8 cellular contexts compared by ENCODE assay signal in genomic region chr2:201642579-201643215, GRCh38. TPM values are rescaled to one million over a fixed set of nuclear protein-coding genes. Genes with fewer than 3 reads are reported as not detected.
DNase-seq lines count a peak whose midpoint lies in the region; ATAC-seq and TF ChIP-seq lines count a peak whose summit lies in the region.

No MANE protein-coding gene starts in this region.

- H3K4me2 ChIP-seq in fibroblast of lung (ENCODE audit: extremely low read depth, insufficient read depth, low read length): peak overlapping the region; percentile 95

- intact Hi-C loops in Calu3 (cut with micrococcal nuclease; ENCODE audit: unreplicated experiment): loop anchor here (10.0 kb wide), 1 partner anchor 408 kb away; no protein-coding TSS in a partner anchor
- intact Hi-C loops in activated T-helper 1 cell treated with anti-CD3 and anti-CD28 coated beads, Interleukin-12 subunit alpha, Interleukin-12 subunit beta, Interleukin-2, Interleukin-4 antibody, amounts not matched to agents 30 ng/mL and 10 ng/mL and 1 ng/mL, durations not matched to agents 14 hours and 24 hours and 36 hours (cut with micrococcal nuclease): loop anchor here (1.0 to 10.0 kb wide), 9 partner anchors 139 to 1338 kb away; partner anchors contain the start of genes CASP8, CFLAR, FZD7 and SPATS2L

- H3K27me3 Mint-ChIP-seq in Calu3 (ENCODE audit: unreplicated experiment): no peaks in the 10 kb centered on the region
- H3K27me3 Mint-ChIP-seq in activated T-helper 1 cell treated with anti-CD3 and anti-CD28 coated beads, Interleukin-12 subunit alpha, Interleukin-12 subunit beta, Interleukin-2, Interleukin-4 antibody, amounts not matched to agents 30 ng/mL and 10 ng/mL and 1 ng/mL, durations not matched to agents 14 hours and 24 hours and 36 hours (ENCODE audit: insufficient read depth): peaks cover 3% of the 10 kb centered on the region
- H3K27me3 Mint-ChIP-seq in naive thymus-derived CD8-positive, alpha-beta T cell: no peaks in the 10 kb centered on the region
- peaks cover 0 to 9% of the 10 kb centered on the region in 2 donors for H3K27me3 Mint-ChIP-seq in stimulated activated naive B cell treated with anti-CD40 and anti-IgM and Interleukin-4, amounts not matched to agents 10 μg/mL and 1 μg/mL and 100 μg/mL, for 72 hours

- H2AFZ ChIP-seq in fibroblast of lung (ENCODE audit: low read length): peak overlapping the region; percentile 91

- peak overlapping the region; percentile 97 for H3K27ac ChIP-seq in fibroblast of lung (ENCODE audit: insufficient read depth, low read length)

- H3K36me3 ChIP-seq in fibroblast of lung (ENCODE audit: control insufficient read depth, insufficient read depth, low read length): peaks cover 4% of the 10 kb centered on the region

- peak; percentile 92 for DNase-seq in Calu3
- peak in 65 of 76 experiments; percentile 7 to 79 (median 53) for DNase-seq in HUDEP-2 (lab: John Stamatoyannopoulos, UW; ENCODE audit: unreplicated experiment in 76 of 76)
- peak; percentile 84 for DNase-seq in activated T-helper 1 cell treated with anti-CD3 and anti-CD28 coated beads, Interleukin-12 subunit alpha, Interleukin-12 subunit beta, Interleukin-2, Interleukin-4 antibody, amounts not matched to agents 30 ng/mL and 10 ng/mL and 1 ng/mL, durations not matched to agents 14 hours and 24 hours and 36 hours (ENCODE audit: low spot score)
- DNase-seq in fibroblast of lung (ENCODE audit: low read depth in 2 of 2): peak; percentile 76 to 83
- peak in 9 of 10 donors; percentile 72 to 92 (median 87) for DNase-seq in naive thymus-derived CD8-positive, alpha-beta T cell
- peak; percentile 79 for DNase-seq in stimulated activated naive B cell treated with anti-CD40 and anti-IgM and Interleukin-4, amounts not matched to agents 10 μg/mL and 1 μg/mL and 100 μg/mL, for 72 hours

- peaks cover 13% of the 10 kb centered on the region for H3K79me2 ChIP-seq in fibroblast of lung (ENCODE audit: control insufficient read depth, insufficient read depth, low read length)

- peak overlapping the region; percentile 96 for H3K27ac Mint-ChIP-seq in Calu3 (ENCODE audit: unreplicated experiment)
- peak overlapping the region; percentile 92 for H3K27ac Mint-ChIP-seq in activated T-helper 1 cell treated with anti-CD3 and anti-CD28 coated beads, Interleukin-12 subunit alpha, Interleukin-12 subunit beta, Interleukin-2, Interleukin-4 antibody, amounts not matched to agents 30 ng/mL and 10 ng/mL and 1 ng/mL, durations not matched to agents 14 hours and 24 hours and 36 hours
- H3K27ac Mint-ChIP-seq in naive thymus-derived CD8-positive, alpha-beta T cell: peak overlapping the region; percentile 93 to 100 (median 98)
- H3K27ac Mint-ChIP-seq in stimulated activated naive B cell treated with anti-CD40 and anti-IgM and Interleukin-4, amounts not matched to agents 10 μg/mL and 1 μg/mL and 100 μg/mL, for 72 hours: peak overlapping the region; percentile 95

- peak; percentile 82 for ATAC-seq in GM21390 (IDR thresholded peaks at IDR 0.05; ENCODE audit: unreplicated experiment)
- peak; percentile 87 to 89 for ATAC-seq in naive thymus-derived CD8-positive, alpha-beta T cell
- ATAC-seq in stimulated activated naive B cell treated with anti-CD40 and anti-IgM and Interleukin-4, amounts not matched to agents 10 μg/mL and 1 μg/mL and 100 μg/mL, for 72 hours (replicated peaks): peak; percentile 93 to 94

- TF ChIP-seq CTCF in Calu3 (IDR thresholded peaks at IDR 0.05; ENCODE audit: unreplicated experiment): no peak
- TF ChIP-seq CTCF in fibroblast of lung (conservative IDR thresholded peaks at IDR 0.05 in 1 of 2, IDR thresholded peaks at IDR 0.05 in 1 of 2; ENCODE audit: low read depth in 1 of 2, low read length in 2 of 2): no peak

- H3K27me3 ChIP-seq in fibroblast of lung (ENCODE audit: control insufficient read depth, insufficient read depth, low read length): no peaks in the 10 kb centered on the region

- peak overlapping the region; percentile 69 to 89 (median 82) for H3K4me3 ChIP-seq in fibroblast of lung (replicated peaks in 1 of 4; ENCODE audit: control extremely low read depth in 1 of 4, insufficient read depth in 1 of 4, low read depth in 3 of 4, low read length in 4 of 4)

- POLR2A ChIA-PET in naive thymus-derived CD8-positive, alpha-beta T cell (lab: Charles Lee): interaction anchor here (0.9 to 2.2 kb wide), 5 partner anchors 9 to 778 kb away, joined by 3 to 13 read pairs (median 6); partner anchors contain the start of genes ALS2, CLK1, STRADB and TRAK2

- TSS peak; percentile 95 for BruUV-seq in Calu3 (replicated peaks; lab: Mats Ljungman, UMichigan)

- peak overlapping the region; percentile 92 for H3K9ac ChIP-seq in fibroblast of lung (ENCODE audit: insufficient read depth, low read length)

- no peaks in the 10 kb centered on the region for H4K20me1 ChIP-seq in fibroblast of lung (ENCODE audit: control insufficient read depth, extremely low read depth, insufficient read depth, low read length)

- peak overlapping the region; percentile 95 for H3K4me3 Mint-ChIP-seq in Calu3 (ENCODE audit: low read depth, unreplicated experiment)
- H3K4me3 Mint-ChIP-seq in activated T-helper 1 cell treated with anti-CD3 and anti-CD28 coated beads, Interleukin-12 subunit alpha, Interleukin-12 subunit beta, Interleukin-2, Interleukin-4 antibody, amounts not matched to agents 30 ng/mL and 10 ng/mL and 1 ng/mL, durations not matched to agents 14 hours and 24 hours and 36 hours: peak overlapping the region; percentile 89
- H3K4me3 Mint-ChIP-seq in naive thymus-derived CD8-positive, alpha-beta T cell: peak overlapping the region; percentile 81 to 99 (median 96)
- H3K4me3 Mint-ChIP-seq in stimulated activated naive B cell treated with anti-CD40 and anti-IgM and Interleukin-4, amounts not matched to agents 10 μg/mL and 1 μg/mL and 100 μg/mL, for 72 hours: peak overlapping the region; percentile 92 to 98

- H3K4me1 Mint-ChIP-seq in Calu3 (ENCODE audit: low read depth, unreplicated experiment): peaks cover 23% of the 10 kb centered on the region
- peaks cover 18% of the 10 kb centered on the region for H3K4me1 Mint-ChIP-seq in activated T-helper 1 cell treated with anti-CD3 and anti-CD28 coated beads, Interleukin-12 subunit alpha, Interleukin-12 subunit beta, Interleukin-2, Interleukin-4 antibody, amounts not matched to agents 30 ng/mL and 10 ng/mL and 1 ng/mL, durations not matched to agents 14 hours and 24 hours and 36 hours (ENCODE audit: low read depth)
- H3K4me1 Mint-ChIP-seq in naive thymus-derived CD8-positive, alpha-beta T cell: peaks cover 5 to 13% (median 10%) of the 10 kb centered on the region in 4 donors
- peaks cover 7 to 12% of the 10 kb centered on the region in 2 donors for H3K4me1 Mint-ChIP-seq in stimulated activated naive B cell treated with anti-CD40 and anti-IgM and Interleukin-4, amounts not matched to agents 10 μg/mL and 1 μg/mL and 100 μg/mL, for 72 hours

- peaks cover 3% of the 10 kb centered on the region for H3K4me1 ChIP-seq in fibroblast of lung (ENCODE audit: control insufficient read depth, extremely low read depth, insufficient read depth, low read length)

- no peaks in the 10 kb centered on the region for H3K9me3 Mint-ChIP-seq in Calu3 (ENCODE audit: low read depth, unreplicated experiment)
- no peaks in the 10 kb centered on the region for H3K9me3 Mint-ChIP-seq in activated T-helper 1 cell treated with anti-CD3 and anti-CD28 coated beads, Interleukin-12 subunit alpha, Interleukin-12 subunit beta, Interleukin-2, Interleukin-4 antibody, amounts not matched to agents 30 ng/mL and 10 ng/mL and 1 ng/mL, durations not matched to agents 14 hours and 24 hours and 36 hours
- no peaks in the 10 kb centered on the region for H3K9me3 Mint-ChIP-seq in naive thymus-derived CD8-positive, alpha-beta T cell
- no peaks in the 10 kb centered on the region for H3K9me3 Mint-ChIP-seq in stimulated activated naive B cell treated with anti-CD40 and anti-IgM and Interleukin-4, amounts not matched to agents 10 μg/mL and 1 μg/mL and 100 μg/mL, for 72 hours

- H3K9me3 ChIP-seq in fibroblast of lung (ENCODE audit: control insufficient read depth, insufficient read depth, low read depth, low read length): no peaks in the 10 kb centered on the region

- H3K36me3 Mint-ChIP-seq in Calu3 (ENCODE audit: insufficient read depth, unreplicated experiment): peaks cover 28% of the 10 kb centered on the region
- no peaks in the 10 kb centered on the region for H3K36me3 Mint-ChIP-seq in activated T-helper 1 cell treated with anti-CD3 and anti-CD28 coated beads, Interleukin-12 subunit alpha, Interleukin-12 subunit beta, Interleukin-2, Interleukin-4 antibody, amounts not matched to agents 30 ng/mL and 10 ng/mL and 1 ng/mL, durations not matched to agents 14 hours and 24 hours and 36 hours (ENCODE audit: low read depth)
- peaks cover 0 to 5% (median 0%) of the 10 kb centered on the region in 3 donors for H3K36me3 Mint-ChIP-seq in naive thymus-derived CD8-positive, alpha-beta T cell
- peaks cover 0 to 1% of the 10 kb centered on the region in 2 donors for H3K36me3 Mint-ChIP-seq in stimulated activated naive B cell treated with anti-CD40 and anti-IgM and Interleukin-4, amounts not matched to agents 10 μg/mL and 1 μg/mL and 100 μg/mL, for 72 hours

- CTCF ChIA-PET in Calu3 (lab: Charles Lee): no interaction called here

TF ChIP-seq in PFSK-1, 5 proteins besides CTCF, POLR2A, EP300 and RAD21 (continues in another document):
- TF ChIP-seq FOXP2 (optimal IDR thresholded peaks at IDR 0.05; ENCODE audit: borderline replicate concordance, extremely low read depth, extremely low read length, insufficient read depth): peak; percentile 70

RNA-seq across cellular contexts. Expression of gene TMEM237, which starts 0.6 kb away (rescaled TPM):
- total RNA-seq in Calu3 (2022): 19.9 and 27.1 TPM in 2 replicates
- 5.5 TPM for polyA plus RNA-seq in PFSK-1 (2012; ENCODE audit: insufficient read length, low read depth)
- 14.9 and 19.4 TPM in 2 replicates for total RNA-seq in activated T-helper 1 cell treated with anti-CD3 and anti-CD28 coated beads, Interleukin-12 subunit alpha, Interleukin-12 subunit beta, Interleukin-2, Interleukin-4 antibody, amounts not matched to agents 30 ng/mL and 10 ng/mL and 1 ng/mL, durations not matched to agents 14 hours and 24 hours and 36 hours
- 16.7 and 23.8 TPM in 2 replicates for total RNA-seq in fibroblast of lung
- 39.0 and 64.1 TPM in 2 replicates for polyA plus RNA-seq in fibroblast of lung
- polyA plus RNA-seq in fibroblast of lung (2012): 30.8 and 40.3 TPM in 2 replicates
- polyA minus RNA-seq in fibroblast of lung (ENCODE audit: low replicate concordance): 6.6 and 7.2 TPM in 2 replicates
- 1 to 10 TPM; 5.5 to 9.8 TPM for total RNA-seq in naive thymus-derived CD8-positive, alpha-beta T cell
- polyA plus RNA-seq in naive thymus-derived CD8-positive, alpha-beta T cell: 1 to 10 TPM; 4.3 to 5.7 (median 4.8) TPM

RNA-seq across cellular contexts. Expression of gene MPP4, which starts 55.7 kb away (rescaled TPM):
- total RNA-seq in Calu3 (2022) (0.44 TPM in 1 of 2 replicates, not detected in the other), fibroblast of lung (0.26 and 0.50 TPM in 2 replicates)
- not detected for polyA plus RNA-seq in PFSK-1 (2012; ENCODE audit: insufficient read length, low read depth)
- not detected in 2 replicates for total RNA-seq in activated T-helper 1 cell treated with anti-CD3 and anti-CD28 coated beads, Interleukin-12 subunit alpha, Interleukin-12 subunit beta, Interleukin-2, Interleukin-4 antibody, amounts not matched to agents 30 ng/mL and 10 ng/mL and 1 ng/mL, durations not matched to agents 14 hours and 24 hours and 36 hours
- polyA plus RNA-seq in fibroblast of lung: 2.7 and 4.4 TPM in 2 replicates
- 1.3 and 2.0 TPM in 2 replicates for polyA plus RNA-seq in fibroblast of lung (2012)
- 1.6 and 2.3 TPM in 2 replicates for polyA minus RNA-seq in fibroblast of lung (ENCODE audit: low replicate concordance)
- not detected for total RNA-seq in naive thymus-derived CD8-positive, alpha-beta T cell
- not detected for polyA plus RNA-seq in naive thymus-derived CD8-positive, alpha-beta T cell

Comparison
In these comparisons a context has a peak if more than half of its experiments do, and no peak if none do; other contexts are left out.
1. Peak in every context shown above with its lines: DNase-seq, ATAC-seq, H3K4me3 ChIP-seq and H3K27ac ChIP-seq.